Comparison of ENCODE assay signal across 9 cellular contexts in the genomic region with DNA sequence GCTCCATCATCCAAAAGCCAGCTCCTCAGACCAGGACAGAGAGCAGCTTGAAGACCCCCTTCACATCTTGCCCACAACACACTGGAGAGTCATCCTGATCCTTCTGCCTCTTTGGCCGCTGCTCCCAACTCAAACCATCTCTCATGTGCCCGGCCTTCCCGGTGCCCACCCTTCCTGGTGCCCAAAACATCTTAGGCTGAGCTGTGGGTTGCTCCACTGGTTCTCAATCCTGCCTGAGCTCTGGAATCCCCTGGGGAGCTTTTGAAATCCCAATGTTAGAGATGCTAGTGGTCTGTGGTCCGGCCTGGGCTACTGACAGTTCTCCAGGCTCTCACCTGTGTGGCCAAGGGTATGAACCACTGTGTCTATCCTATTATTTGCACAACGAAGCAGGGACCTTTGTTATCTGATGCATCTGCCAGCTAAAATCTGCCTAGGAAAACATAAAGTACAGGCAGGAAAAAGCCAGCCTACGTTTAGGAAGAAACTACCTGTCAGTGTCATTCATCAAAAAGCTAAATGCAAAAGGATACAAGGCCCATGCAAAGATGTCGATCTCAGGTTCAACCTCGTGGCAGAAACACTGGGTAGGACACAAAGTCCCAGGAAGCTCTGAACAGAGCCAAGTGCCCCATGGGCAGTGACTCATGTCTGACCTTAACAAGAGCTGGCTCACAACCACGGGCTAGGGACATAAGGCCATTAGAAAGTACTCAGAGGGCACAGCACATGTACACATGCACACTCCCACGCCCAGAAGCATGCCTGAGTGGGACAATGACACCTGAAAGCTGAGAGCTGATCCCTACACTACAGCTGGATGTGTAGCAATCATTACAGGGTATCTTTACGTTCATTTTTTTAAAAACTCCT. TPM values are rescaled to one million over a fixed set of nuclear protein-coding genes. Genes with fewer than 3 reads are reported as not detected.
DNase-seq lines count a peak whose midpoint lies in the region; ATAC-seq and TF ChIP-seq lines count a peak whose summit lies in the region.
"Had no signal": no experiment of that assay in that cellular context is flagged by ENCODE, and none has a peak within 500 bp of the region (broad histone marks: within the 10 kb centered on the region; RNA-seq: fewer than 3 reads in every experiment).

No MANE protein-coding gene starts in this region.

- H3K4me1 ChIP-seq in mucosa of rectum (ENCODE audit: control insufficient read depth in 2 of 2, insufficient read depth in 2 of 2, low read length in 2 of 2): peaks cover 13 to 30% of the 10 kb centered on the region in 2 donors

- H3K27me3 ChIP-seq in mucosa of rectum (ENCODE audit: control insufficient read depth in 2 of 2, insufficient read depth in 2 of 2, low read length in 2 of 2): no peaks in the 10 kb centered on the region

- peak overlapping the region in 1 of 2 donors; percentile 14 for H3K9ac ChIP-seq in mucosa of rectum (ENCODE audit: low read depth in 1 of 2, low read length in 2 of 2)

- no peak for ATAC-seq in HG02852 (IDR thresholded peaks at IDR 0.05; ENCODE audit: unreplicated experiment)
- no peak for ATAC-seq in HG02870 (IDR thresholded peaks at IDR 0.05; ENCODE audit: unreplicated experiment)

- H3K4me3 ChIP-seq in AG10803 (ENCODE audit: low read length) (no peak overlapping the region), mucosa of rectum (ENCODE audit: low read length in 2 of 2) (no peak overlapping the region)

- peak overlapping the region; percentile 59 to 68 for H3K27ac ChIP-seq in mucosa of rectum (ENCODE audit: low read depth in 2 of 2, low read length in 2 of 2)

- H3K36me3 ChIP-seq in mucosa of rectum (ENCODE audit: control insufficient read depth in 2 of 2, insufficient read depth in 2 of 2, low read length in 2 of 2): no peaks in the 10 kb centered on the region

- DNase-seq in AG10803 (ENCODE audit: low read depth) (peak; percentile 39), NCI-H146 (lab: John Stamatoyannopoulos, UW) (peak; percentile 52), dermis microvascular lymphatic vessel endothelial cell (ENCODE audit: low read depth in 2 of 2) (peak; percentile 80 to 92), GM20000 (ENCODE audit: low spot score) (no peak), NCI-H1048 (lab: John Stamatoyannopoulos, UW) (no peak)
- DNase-seq: activated gamma-delta T cell had no signal

- no peaks in the 10 kb centered on the region for H3K9me3 ChIP-seq in mucosa of rectum (ENCODE audit: control insufficient read depth in 2 of 2, low read length in 2 of 2)

- no peak for TF ChIP-seq CTCF in AG10803 (conservative IDR thresholded peaks at IDR 0.05; ENCODE audit: low read length)
- TF ChIP-seq CTCF in GM20000 (IDR thresholded peaks at IDR 0.05; ENCODE audit: extremely low read depth, missing control alignments): no peak

RNA-seq across cellular contexts. Expression of gene TBC1D8, which starts 30.8 kb away (rescaled TPM):
- total RNA-seq in dermis microvascular lymphatic vessel endothelial cell: 62.4 and 120 TPM in 2 replicates

Comparison
In these comparisons a context has a peak if more than half of its experiments do, and no peak if none do; other contexts are left out.
1. DNase-seq: peak in AG10803 (single experiment), NCI-H146 (single experiment) and dermis microvascular lymphatic vessel endothelial cell (2 of 2); none in GM20000 (single experiment) and NCI-H1048 (single experiment).